1 cellular context compared by ENCODE assay signal in genomic region chr9:26946753-26947727, GRCh38.
A peak's percentile ranks its signal among the peaks of the same experiment; 100 is the strongest.
TF ChIP-seq lines count a peak whose summit lies in the region.

PLAA (minus strand) TSS chr9:26947242; CDS start chr9:26947045, 197 bp downstream.

TF ChIP-seq in Ishikawa, 13 proteins besides CTCF, POLR2A, EP300 and RAD21 (continued from another document):
- TF ChIP-seq REST (IDR thresholded peaks at IDR 0.05; ENCODE audit: low read depth) (no peak), USF1 (IDR thresholded peaks at IDR 0.05) (no peak), TAF1 (IDR thresholded peaks at IDR 0.05; ENCODE audit: low read depth) (peak; percentile 82)
TF ChIP-seq in Ishikawa: peak in this region for 7.
